ENCODE assay signal across 1 cellular context in the genomic region with DNA sequence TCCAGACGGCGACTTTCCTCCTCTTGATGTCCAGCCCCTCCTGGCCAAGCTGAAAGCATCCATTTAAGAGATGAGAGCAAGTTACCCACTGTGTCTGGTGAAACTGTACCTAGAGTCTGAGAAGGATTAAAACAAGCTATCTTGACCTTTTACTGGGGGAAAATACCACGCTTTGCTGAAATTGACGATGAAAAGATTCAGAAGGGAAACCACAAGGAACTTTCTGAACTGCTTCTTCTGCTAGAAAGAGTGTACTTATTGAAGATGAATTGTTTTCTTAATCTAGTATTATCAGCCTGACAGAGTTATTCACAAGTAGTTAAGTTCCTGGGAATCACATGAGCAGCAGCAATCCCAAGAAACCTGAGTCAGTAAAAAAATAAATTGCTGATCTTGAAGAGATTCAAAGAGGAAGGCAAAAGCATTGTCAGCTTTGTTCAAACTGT.
TF ChIP-seq lines count a peak whose summit lies in the region.

No MANE protein-coding gene starts in this region.

TF ChIP-seq in A549, 52 proteins besides CTCF, POLR2A, EP300 and RAD21 (continued from another document):
- no peak for TF ChIP-seq USF2 (IDR thresholded peaks at IDR 0.05)
- peak; percentile 2 for TF ChIP-seq MAFK (IDR thresholded peaks at IDR 0.05; ENCODE audit: partially characterized antibody)
